Comparison of ENCODE assay signal across 18 cellular contexts in the genomic region with DNA sequence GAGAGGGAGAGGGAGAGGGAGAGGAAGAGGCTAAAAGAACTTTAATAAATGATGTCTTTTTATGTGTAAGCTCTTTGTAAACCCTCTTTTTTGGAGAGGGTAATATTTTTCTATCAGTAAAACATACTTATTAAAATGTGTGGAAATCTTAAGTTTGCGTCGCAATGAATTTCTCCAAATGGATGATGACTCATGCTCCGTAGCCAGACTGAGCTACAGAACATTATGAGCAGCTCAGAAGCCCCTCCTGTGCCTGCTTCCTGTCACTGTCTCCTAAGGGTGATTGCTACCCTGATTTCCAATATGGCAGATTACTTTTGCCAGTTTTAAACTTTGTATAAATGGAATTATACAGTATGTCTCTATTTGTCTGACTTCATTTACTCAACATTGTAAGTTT. TPM values are rescaled to one million over a fixed set of nuclear protein-coding genes. Genes with fewer than 3 reads are reported as not detected.
DNase-seq lines count a peak whose midpoint lies in the region; ATAC-seq and TF ChIP-seq lines count a peak whose summit lies in the region.
"Had no signal": no experiment of that assay in that cellular context is flagged by ENCODE, and none has a peak within 500 bp of the region (broad histone marks: within the 10 kb centered on the region; RNA-seq: fewer than 3 reads in every experiment).

No MANE protein-coding gene starts in this region.

- peak; percentile 83 for DNase-seq in A673 (ENCODE audit: low spot score)
- peak; percentile 20 for DNase-seq in HEK293T (ENCODE audit: extremely low spot score)
- DNase-seq in fibroblast of the aortic adventitia (ENCODE audit: low read depth), result peak; percentile 69
- no peak for DNase-seq in iPS-NIHi7 (ENCODE audit: extremely low spot score)
- DNase-seq in putamen (ENCODE audit: low spot score), result no peak
- no peak for DNase-seq in NCI-H1092 (lab: John Stamatoyannopoulos, UW)
- DNase-seq: amniotic stem cell; heart right ventricle; KBM-7; left cardiac atrium; NCI-H1694; NCI-H446 treated with DMSO at 0.1 percent for 48 hours; nucleus accumbens; spleen; stimulated activated naive B cell treated with anti-CD40 and anti-IgM and Interleukin-4, amounts not matched to agents 10 μg/mL and 1 μg/mL and 100 μg/mL, for 72 hours had no signal

- POLR2A ChIA-PET in A673 (lab: Charles Lee; ENCODE audit: low non-redundant PET) (interaction anchor here (0.7 to 0.9 kb wide), 2 partner anchors 12 to 138 kb away, joined by 4 to 7 read pairs; a partner anchor contains a TSS), HEK293T (lab: Yijun Ruan, JAX) (interaction anchor here (1.7 to 1.9 kb wide), 2 partner anchors 13 to 138 kb away, joined by 6 to 11 read pairs; a partner anchor contains a TSS)

- no peak overlapping the region for H3K4me3 ChIP-seq in A673 (ENCODE audit: low read depth, low read length, poor library complexity, severe bottlenecking)
- no peak overlapping the region for H3K4me3 ChIP-seq in fibroblast of the aortic adventitia (ENCODE audit: low read depth, low read length)
- H3K4me3 ChIP-seq: coronary artery, heart right ventricle, spleen had no signal

- no TSS peak for BruUV-seq in A673 (replicated peaks; lab: Mats Ljungman, UMichigan)

- H3K27ac ChIP-seq in A673 (ENCODE audit: low read depth, low read length, poor library complexity, severe bottlenecking), result no peak overlapping the region
- H3K27ac ChIP-seq: coronary artery, heart right ventricle, spleen had no signal

- CTCF ChIA-PET in A673 (lab: Charles Lee) (interaction anchor here (1.6 kb wide), 1 partner anchor 261 kb away, joined by 5 read pairs; no protein-coding TSS in a partner anchor), HEK293T (lab: Yijun Ruan, JAX) (interaction anchor here (0.6 to 1.1 kb wide), 2 partner anchors 823 to 1832 kb away, joined by 3 read pairs; no protein-coding TSS in a partner anchor)

- intact Hi-C loops in A673 (cut with micrococcal nuclease; ENCODE audit: unreplicated experiment), result loop anchor here (5.0 to 10.0 kb wide), 3 partner anchors 138 to 820 kb away; a partner anchor contains a TSS

- H3K36me3 ChIP-seq in A673 (ENCODE audit: insufficient read depth, low read length, poor library complexity, severe bottlenecking), result no peaks in the 10 kb centered on the region
- H3K36me3 ChIP-seq: heart right ventricle, spleen had no signal

- H3K27me3 ChIP-seq in A673 (replicated peaks; ENCODE audit: insufficient read depth, low read depth, low read length, poor library complexity), result no peaks in the 10 kb centered on the region
- H3K27me3 ChIP-seq: heart right ventricle, spleen had no signal

- peaks cover 34% of the 10 kb centered on the region for H3K4me1 ChIP-seq in A673 (ENCODE audit: insufficient read depth, low read length, poor library complexity, severe bottlenecking)

- no peak for TF ChIP-seq CTCF in A673 (conservative IDR thresholded peaks at IDR 0.05; ENCODE audit: low read depth, low read length)
- TF ChIP-seq CTCF in fibroblast of the aortic adventitia (IDR thresholded peaks at IDR 0.05; ENCODE audit: insufficient read depth, low read length), result no peak

- no peaks in the 10 kb centered on the region for H3K9me3 ChIP-seq in A673 (ENCODE audit: low read depth, low read length, poor library complexity, severe bottlenecking)
- H3K9me3 ChIP-seq: heart right ventricle, spleen had no signal

- ATAC-seq in SK-N-SH treated with all-trans-retinoic acid at 6 μM for 48 hours (peak; percentile 45), GM18907 (IDR thresholded peaks at IDR 0.05; ENCODE audit: unreplicated experiment) (no peak)
- ATAC-seq: stimulated activated naive B cell treated with anti-CD40 and anti-IgM and Interleukin-4, amounts not matched to agents 10 μg/mL and 1 μg/mL and 100 μg/mL, for 72 hours had no signal

TF ChIP-seq in HEK293T, 16 proteins besides CTCF, POLR2A, EP300 and RAD21:
- TF ChIP-seq CTBP1 (IDR thresholded peaks at IDR 0.05; ENCODE audit: borderline replicate concordance) (no peak), ELF4 (IDR thresholded peaks at IDR 0.05) (no peak), FOXA1 (IDR thresholded peaks at IDR 0.05) (no peak), FOXK2 (IDR thresholded peaks at IDR 0.05) (no peak), NFRKB (IDR thresholded peaks at IDR 0.05) (no peak), L3MBTL2 (conservative IDR thresholded peaks at IDR 0.05) (no peak), ZNF384 (IDR thresholded peaks at IDR 0.05) (no peak), LEF1 (IDR thresholded peaks at IDR 0.05; ENCODE audit: borderline replicate concordance) (no peak), TARDBP (IDR thresholded peaks at IDR 0.05) (no peak), FOXM1 (IDR thresholded peaks at IDR 0.05; ENCODE audit: borderline replicate concordance) (no peak), SP1 (IDR thresholded peaks at IDR 0.05) (no peak), HDGF (IDR thresholded peaks at IDR 0.05; ENCODE audit: borderline replicate concordance) (no peak), BHLHE40 (IDR thresholded peaks at IDR 0.05; ENCODE audit: borderline replicate concordance) (no peak), ARNT (IDR thresholded peaks at IDR 0.05) (no peak), SUZ12 (IDR thresholded peaks at IDR 0.05) (no peak)
- TF ChIP-seq, protein P1, sequence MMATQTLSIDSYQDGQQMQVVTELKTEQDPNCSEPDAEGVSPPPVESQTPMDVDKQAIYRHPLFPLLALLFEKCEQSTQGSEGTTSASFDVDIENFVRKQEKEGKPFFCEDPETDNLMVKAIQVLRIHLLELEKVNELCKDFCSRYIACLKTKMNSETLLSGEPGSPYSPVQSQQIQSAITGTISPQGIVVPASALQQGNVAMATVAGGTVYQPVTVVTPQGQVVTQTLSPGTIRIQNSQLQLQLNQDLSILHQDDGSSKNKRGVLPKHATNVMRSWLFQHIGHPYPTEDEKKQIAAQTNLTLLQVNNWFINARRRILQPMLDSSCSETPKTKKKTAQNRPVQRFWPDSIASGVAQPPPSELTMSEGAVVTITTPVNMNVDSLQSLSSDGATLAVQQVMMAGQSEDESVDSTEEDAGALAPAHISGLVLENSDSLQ (IDR thresholded peaks at IDR 0.05), result no peak
TF ChIP-seq in HEK293T: peak in this region for 0.

TF ChIP-seq in SK-N-SH treated with all-trans-retinoic acid at 6 μM for 48 hours, 23 proteins besides CTCF, POLR2A, EP300 and RAD21:
- TF ChIP-seq ISL1 (CRISPR knock-in tag; IDR thresholded peaks at IDR 0.05) (peak; percentile 58; the same call in 1 of the 2 replicates), ZNF70 (CRISPR knock-in tag; IDR thresholded peaks at IDR 0.05) (no peak), ZNF8 (CRISPR knock-in tag; IDR thresholded peaks at IDR 0.05) (no peak), TCF4 (CRISPR knock-in tag; IDR thresholded peaks at IDR 0.05; ENCODE audit: borderline replicate concordance) (no peak), ESRRG (CRISPR knock-in tag; IDR thresholded peaks at IDR 0.05) (no peak)

RNA-seq across cellular contexts. Expression of a gene that starts 13.0 kb away (rescaled TPM):
- total RNA-seq in A673 (2021) (14.2 and 18.6 TPM in 2 replicates), fibroblast of the aortic adventitia (ENCODE audit: low replicate concordance) (39.3 and 79.5 TPM in 2 replicates)

Comparison
In these comparisons a context has a peak if more than half of its experiments do, and no peak if none do; other contexts are left out.
1. DNase-seq: peak in A673 (single experiment), HEK293T (single experiment) and fibroblast of the aortic adventitia (single experiment); none in iPS-NIHi7 (single experiment), putamen (single experiment) and NCI-H1092 (single experiment).